ENCODE assay signal across 8 cellular contexts in genomic region chr9:34589656-34590375, GRCh38. TPM values are rescaled to one million over a fixed set of nuclear protein-coding genes. Genes with fewer than 3 reads are reported as not detected.
DNase-seq lines count a peak whose midpoint lies in the region; ATAC-seq, FAIRE-seq and TF ChIP-seq lines count a peak whose summit lies in the region.

TSS of gene CNTFR (minus strand) at chr9:34589724. CDS start at chr9:34568981, 20,743 bp downstream.

- CTCF ChIA-PET in endothelial cell of umbilical vein (lab: Charles Lee), result no interaction called here

- no peaks in the 10 kb centered on the region for H3K79me2 ChIP-seq in endothelial cell of umbilical vein (ENCODE audit: control insufficient read depth, insufficient read depth, low read length)

- H3K36me3 ChIP-seq in endothelial cell of umbilical vein (ENCODE audit: control insufficient read depth in 2 of 2, extremely low read depth in 1 of 2, insufficient read depth in 2 of 2, low read length in 2 of 2), result no peaks in the 10 kb centered on the region

- ATAC-seq in naive thymus-derived CD8-positive, alpha-beta T cell, result peak; percentile 17 to 24
- no peak for ATAC-seq in GM19455 (IDR thresholded peaks at IDR 0.05; ENCODE audit: unreplicated experiment)

- H4K20me1 ChIP-seq in endothelial cell of umbilical vein (replicated peaks; ENCODE audit: control insufficient read depth, extremely low read depth, insufficient read depth, low read length), result no peaks in the 10 kb centered on the region

- H3K9me3 Mint-ChIP-seq in naive thymus-derived CD8-positive, alpha-beta T cell, result no peaks in the 10 kb centered on the region

- H3K4me1 Mint-ChIP-seq in naive thymus-derived CD8-positive, alpha-beta T cell, result peaks cover 25 to 44% (median 31%) of the 10 kb centered on the region in 4 donors

- no peak within 1 kb of the TSS for H3K4me2 ChIP-seq in endothelial cell of umbilical vein (ENCODE audit: insufficient read depth, low read length)

- intact Hi-C loops in endothelial cell of umbilical vein (cut with micrococcal nuclease), result loop anchor here (2.0 kb wide), 1 partner anchor 185 kb away; no protein-coding TSS in a partner anchor

- TF ChIP-seq POLR2A in endothelial cell of umbilical vein (IDR thresholded peaks at IDR 0.05; ENCODE audit: low read depth, low read length) (no peak), GM12892 (IDR thresholded peaks at IDR 0.05; ENCODE audit: low read depth, low read length) (no peak)

- DNase-seq in NCI-H2107 (lab: John Stamatoyannopoulos, UW) (peak; percentile 23), NCI-H2107 treated with DMSO at 0.1 percent for 48 hours (lab: John Stamatoyannopoulos, UW; ENCODE audit: unreplicated experiment) (no peak), SW480 (ENCODE audit: low spot score) (peak; percentile 37), endothelial cell of umbilical vein (ENCODE audit: low read depth, low spot score) (no peak), GM19240 (ENCODE audit: insufficient read length, low spot score) (no peak), GM12892 (ENCODE audit: insufficient read length) (no peak)
- no peak for DNase-seq in naive thymus-derived CD8-positive, alpha-beta T cell

- peak within 1 kb of the TSS in 2 of 10 donors; percentile 21 to 30 for H3K27ac Mint-ChIP-seq in naive thymus-derived CD8-positive, alpha-beta T cell

- dilution Hi-C loops in endothelial cell of umbilical vein (cut with MboI; ENCODE audit: extremely low pct_ligation_motif_present, low sequenced_read_pairs), result no loop called here

- BruUV-seq in endothelial cell of umbilical vein (replicated peaks; lab: Mats Ljungman, UMichigan), result no TSS peak

- H2AFZ ChIP-seq in endothelial cell of umbilical vein (ENCODE audit: low read depth, low read length), result no peak within 1 kb of the TSS

- no peaks in the 10 kb centered on the region for H3K9me1 ChIP-seq in endothelial cell of umbilical vein (replicated peaks; ENCODE audit: control insufficient read depth, extremely low read depth, insufficient read depth, low read length)

- H3K9ac ChIP-seq in endothelial cell of umbilical vein (replicated peaks; ENCODE audit: extremely low read depth, insufficient read depth, low read length), result no peak within 1 kb of the TSS

- no peak for TF ChIP-seq CTCF in endothelial cell of umbilical vein (IDR thresholded peaks at IDR 0.05; ENCODE audit: extremely low read depth in 1 of 2, insufficient read depth in 1 of 2, low read depth in 1 of 2, low read length in 2 of 2)

- FAIRE-seq in endothelial cell of umbilical vein (lab: Jason Lieb, UNC) (no peak), GM12892 (lab: Jason Lieb, UNC) (no peak)

- peaks cover 46 to 84% (median 68%) of the 10 kb centered on the region in 5 donors for H3K27me3 Mint-ChIP-seq in naive thymus-derived CD8-positive, alpha-beta T cell

- no peaks in the 10 kb centered on the region for H3K9me3 ChIP-seq in endothelial cell of umbilical vein (replicated peaks; ENCODE audit: control insufficient read depth, insufficient read depth, low read length)

- no peak within 1 kb of the TSS for H3K27ac ChIP-seq in endothelial cell of umbilical vein (ENCODE audit: insufficient read depth, low read depth, low read length)

- POLR2A ChIA-PET in endothelial cell of umbilical vein (lab: Charles Lee), result no interaction called here
- POLR2A ChIA-PET in naive thymus-derived CD8-positive, alpha-beta T cell (lab: Charles Lee), result no interaction called here

- H3K36me3 Mint-ChIP-seq in naive thymus-derived CD8-positive, alpha-beta T cell, result peaks cover 0 to 5% (median 2%) of the 10 kb centered on the region in 3 donors

- H3K27me3 ChIP-seq in endothelial cell of umbilical vein (ENCODE audit: control insufficient read depth in 2 of 2, insufficient read depth in 2 of 2, low read length in 2 of 2), result peaks cover 80 to 91% of the 10 kb centered on the region in 2 experiments

- no peak within 1 kb of the TSS for H3K4me3 ChIP-seq in endothelial cell of umbilical vein (replicated peaks in 1 of 3; ENCODE audit: insufficient read depth in 1 of 3, low read depth in 1 of 3, low read length in 3 of 3)

- peak within 1 kb of the TSS; percentile 73 to 89 (median 82) for H3K4me3 Mint-ChIP-seq in naive thymus-derived CD8-positive, alpha-beta T cell

- H3K4me1 ChIP-seq in endothelial cell of umbilical vein (ENCODE audit: control insufficient read depth, extremely low read depth, insufficient read depth, low read length), result no peaks in the 10 kb centered on the region

TF ChIP-seq in endothelial cell of umbilical vein, 7 proteins besides CTCF, POLR2A, EP300 and RAD21:
- TF ChIP-seq FOS (IDR thresholded peaks at IDR 0.05; ENCODE audit: borderline replicate concordance, insufficient read depth, low read length) (no peak), GATA2 (IDR thresholded peaks at IDR 0.05; ENCODE audit: insufficient read depth, insufficient read length, low read depth, low read length) (no peak), POLR2AphosphoS5 (IDR thresholded peaks at IDR 0.05; ENCODE audit: insufficient read depth, low read depth, low read length) (no peak), JUN (IDR thresholded peaks at IDR 0.05; ENCODE audit: borderline replicate concordance, insufficient read depth, insufficient read length, low read depth) (no peak), EZH2 (IDR thresholded peaks at IDR 0.05; ENCODE audit: borderline replicate concordance, low read depth, low read length, severe bottlenecking) (peak; percentile 86), MYC (IDR thresholded peaks at IDR 0.05; ENCODE audit: low read depth, low read length) (no peak)

RNA-seq across cellular contexts. Expression of gene CNTFR, which starts in this region (rescaled TPM):
- not detected in 2 replicates for total RNA-seq in endothelial cell of umbilical vein
- polyA plus RNA-seq in endothelial cell of umbilical vein, result not detected in 2 replicates
- not detected in 2 replicates for polyA plus RNA-seq in endothelial cell of umbilical vein (2011; cell fraction: cytosol; rRNA removed)
- polyA plus RNA-seq in endothelial cell of umbilical vein (2011; cell fraction: nucleus; rRNA removed), result not detected in 2 replicates
- not detected in 2 replicates for polyA plus RNA-seq in endothelial cell of umbilical vein (2012)
- not detected in 2 replicates for polyA minus RNA-seq in endothelial cell of umbilical vein
- polyA minus RNA-seq in endothelial cell of umbilical vein (2011; cell fraction: cytosol; rRNA and poly(A)+ RNA removed), result not detected
- polyA minus RNA-seq in endothelial cell of umbilical vein (2011; cell fraction: nucleus; rRNA and poly(A)+ RNA removed), result not detected in 2 replicates
- not detected for total RNA-seq in naive thymus-derived CD8-positive, alpha-beta T cell
- not detected for polyA plus RNA-seq in naive thymus-derived CD8-positive, alpha-beta T cell
- polyA plus RNA-seq in GM12892 (2012; ENCODE audit: missing spikeins), result not detected

Comparison
In these comparisons a context has a peak if more than half of its experiments do, and no peak if none do; other contexts are left out.
1. DNase-seq: peak in NCI-H2107 (single experiment) and SW480 (single experiment); none in NCI-H2107 treated with DMSO at 0.1 percent for 48 hours (single experiment), endothelial cell of umbilical vein (single experiment), naive thymus-derived CD8-positive, alpha-beta T cell (0 of 10), GM19240 (single experiment) and GM12892 (single experiment).
2. Peak in ATAC-seq in naive thymus-derived CD8-positive, alpha-beta T cell; RNA of the gene not detected or under 1 TPM.